ENCODE assay signal across 6 cellular contexts in the genomic region with DNA sequence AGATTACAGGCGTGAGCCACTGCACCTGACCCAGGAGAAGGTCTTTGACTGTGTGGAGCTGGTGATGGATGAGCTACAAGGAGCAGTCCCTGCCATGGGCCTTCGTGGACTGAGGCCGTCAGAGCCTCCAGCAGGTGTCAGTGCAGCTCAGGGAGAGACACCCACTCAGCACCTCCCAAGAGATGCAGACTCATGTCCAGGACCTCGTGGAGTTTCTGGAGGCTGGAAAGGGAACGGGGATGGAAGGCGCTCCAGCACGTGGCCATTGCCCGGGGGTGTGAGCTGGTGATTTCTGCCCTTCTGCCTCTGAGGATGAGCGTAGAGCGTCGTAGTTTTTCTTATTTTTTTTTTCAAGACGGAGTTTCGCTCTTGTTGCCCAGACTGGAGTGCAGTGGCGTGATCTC. TPM values are rescaled to one million over a fixed set of nuclear protein-coding genes. Genes with fewer than 3 reads are reported as not detected.
A peak's percentile ranks its signal among the peaks of the same experiment; 100 is the strongest.
DNase-seq lines count a peak whose midpoint lies in the region; ATAC-seq and TF ChIP-seq lines count a peak whose summit lies in the region.

No MANE protein-coding gene starts in this region.

- no peak for TF ChIP-seq POLR2A in IMR-90 (IDR thresholded peaks at IDR 0.05; ENCODE audit: low read depth, low read length)

- POLR2A ChIA-PET in IMR-90 (lab: Charles Lee; ENCODE audit: unreplicated experiment), result no interaction called here

- no peaks in the 10 kb centered on the region for H3K9me1 ChIP-seq in IMR-90 (ENCODE audit: insufficient read depth, low read length)

- no peaks in the 10 kb centered on the region for H3K4me1 ChIP-seq in IMR-90 (ENCODE audit: control insufficient read depth, insufficient read depth, low read length)

- no peak overlapping the region for H3K56ac ChIP-seq in IMR-90 (ENCODE audit: extremely low read depth, insufficient read depth, low read length)

- ATAC-seq in IMR-90 (ENCODE audit: low read depth), result peak; percentile 92
- ATAC-seq in GM18511 (IDR thresholded peaks at IDR 0.05; ENCODE audit: unreplicated experiment), result no peak
- ATAC-seq in GM18520 (IDR thresholded peaks at IDR 0.05; ENCODE audit: unreplicated experiment), result no peak

- DNase-seq in IMR-90 (peak; percentile 59), myocyte (ENCODE audit: low read depth) (peak; percentile 58)
- peak; percentile 26 for DNase-seq in activated naive CD4-positive, alpha-beta T cell treated with anti-CD3 and anti-CD28 coated beads, Interleukin-2, amount 50 U/mL, for 16 hours

- H3K27me3 ChIP-seq in IMR-90 (ENCODE audit: control insufficient read depth, insufficient read depth, low read length), result no peaks in the 10 kb centered on the region

- dilution Hi-C loops in IMR-90 (cut with HindIII; ENCODE audit: low sequenced_read_pairs, unreplicated experiment), result no loop called here

- H3K18ac ChIP-seq in IMR-90 (ENCODE audit: low read depth, low read length), result no peak overlapping the region

- H3K4ac ChIP-seq in IMR-90 (ENCODE audit: low read depth, low read length), result no peak overlapping the region

- H4K91ac ChIP-seq in IMR-90 (ENCODE audit: insufficient read depth, low read depth, low read length), result no peak overlapping the region

- WGBS in IMR-90 (ENCODE audit: extremely low coverage in 2 of 2, insufficient read length in 1 of 2), 2 experiments, result 63% methylated on average over 4 of the region's 14 CpGs; no CpG with 5 or more reads in 1 of the 2 experiments

- H3K36me3 ChIP-seq in IMR-90 (ENCODE audit: control insufficient read depth, insufficient read depth, low read length), result peaks cover 10% of the 10 kb centered on the region

- intact Hi-C loops in IMR-90 (cut with micrococcal nuclease), result loop anchor here (2.0 kb wide), 1 partner anchor 158 kb away; no protein-coding TSS in a partner anchor

- H2BK20ac ChIP-seq in IMR-90 (ENCODE audit: low read depth, low read length), result no peak overlapping the region

- H3K27ac ChIP-seq in C4-2B, result no peak overlapping the region
- no peak overlapping the region for H3K27ac ChIP-seq in IMR-90 (ENCODE audit: insufficient read depth, low read length)

- peak overlapping the region; percentile 70 for H2AK9ac ChIP-seq in IMR-90 (replicated peaks; ENCODE audit: low read depth, low read length, poor library complexity)

- no peak overlapping the region for H3K14ac ChIP-seq in IMR-90 (replicated peaks; ENCODE audit: low read depth, low read length)

- H3K4me3 ChIP-seq in IMR-90 (ENCODE audit: insufficient read depth, low read depth, low read length), result no peak overlapping the region

- CTCF ChIA-PET in IMR-90 (lab: Yijun Ruan, JAX), result interaction anchor here (0.6 to 0.7 kb wide), 2 partner anchors 26 to 318 kb away, joined by 3 to 7 read pairs; no protein-coding TSS in a partner anchor

- H3K4me2 ChIP-seq in IMR-90 (ENCODE audit: low read depth, low read length), result no peak overlapping the region

- H2BK120ac ChIP-seq in IMR-90 (ENCODE audit: low read depth, low read length), result no peak overlapping the region

- H3K23ac ChIP-seq in IMR-90 (ENCODE audit: low read depth, low read length), result no peak overlapping the region

- no peaks in the 10 kb centered on the region for H3K9me3 ChIP-seq in IMR-90 (ENCODE audit: control insufficient read depth, insufficient read depth, low read length)

- no peak overlapping the region for H4K5ac ChIP-seq in IMR-90 (ENCODE audit: low read depth, low read length)

- H4K8ac ChIP-seq in IMR-90 (ENCODE audit: low read depth in 2 of 2, low read length in 2 of 2), result no peak overlapping the region

- no peak overlapping the region for H2BK5ac ChIP-seq in IMR-90 (ENCODE audit: low read depth, low read length, poor library complexity, severe bottlenecking)

- peaks cover 0 to 10% of the 10 kb centered on the region in 2 experiments; a peak in 2 of 4 replicates for H3K79me1 ChIP-seq in IMR-90 (ENCODE audit: low read depth in 1 of 2, low read length in 2 of 2)

- H2AK5ac ChIP-seq in IMR-90 (ENCODE audit: low read depth, low read length), result no peak overlapping the region

- peak overlapping the region; percentile 13 for H2AFZ ChIP-seq in IMR-90 (replicated peaks; ENCODE audit: low read length, poor library complexity)

- H3K9ac ChIP-seq in IMR-90 (ENCODE audit: low read depth, low read length), result no peak overlapping the region

- no TSS peak for BruUV-seq in IMR-90 (replicated peaks; lab: Mats Ljungman, UMichigan)

- in situ Hi-C loops in IMR-90 (cut with MboI; ENCODE audit: low sequenced_read_pairs), result no loop called here

- peak; percentile 64 for TF ChIP-seq RAD21 in IMR-90 (IDR thresholded peaks at IDR 0.05; ENCODE audit: low read length)

- H4K20me1 ChIP-seq in IMR-90 (ENCODE audit: insufficient read depth, low read length), result peaks cover 8% of the 10 kb centered on the region

- no peak overlapping the region for H2BK15ac ChIP-seq in IMR-90 (ENCODE audit: low read depth, low read length)

- TF ChIP-seq CTCF in C4-2B (conservative IDR thresholded peaks at IDR 0.05) (peak; percentile 87), IMR-90 (conservative IDR thresholded peaks at IDR 0.05; ENCODE audit: low read depth, low read length) (peak; percentile 55)

TF ChIP-seq in IMR-90, 13 proteins besides CTCF, POLR2A, EP300 and RAD21:
- TF ChIP-seq, protein P1, sequence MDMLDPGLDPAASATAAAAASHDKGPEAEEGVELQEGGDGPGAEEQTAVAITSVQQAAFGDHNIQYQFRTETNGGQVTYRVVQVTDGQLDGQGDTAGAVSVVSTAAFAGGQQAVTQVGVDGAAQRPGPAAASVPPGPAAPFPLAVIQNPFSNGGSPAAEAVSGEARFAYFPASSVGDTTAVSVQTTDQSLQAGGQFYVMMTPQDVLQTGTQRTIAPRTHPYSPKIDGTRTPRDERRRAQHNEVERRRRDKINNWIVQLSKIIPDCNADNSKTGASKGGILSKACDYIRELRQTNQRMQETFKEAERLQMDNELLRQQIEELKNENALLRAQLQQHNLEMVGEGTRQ (IDR thresholded peaks at IDR 0.05; ENCODE audit: low read depth, low read length), result no peak
- TF ChIP-seq SMC3 (IDR thresholded peaks at IDR 0.05; ENCODE audit: low read depth, low read length), result peak; percentile 45

RNA-seq across cellular contexts. Expression of a gene that starts 9.5 kb away (rescaled TPM):
- 9.7 and 11.4 TPM in 2 replicates for total RNA-seq in IMR-90 (2012; rRNA removed)
- polyA plus RNA-seq in IMR-90 (2012; rRNA removed), result 22.9 and 28.4 TPM in 2 replicates
- 17.3 and 37.9 TPM in 2 replicates for polyA plus RNA-seq in IMR-90 (2012; cell fraction: cytosol; rRNA removed)
- 14.3 and 42.3 TPM in 2 replicates for polyA plus RNA-seq in IMR-90 (2012; cell fraction: nucleus; rRNA removed; ENCODE audit: low replicate concordance)
- total RNA-seq in myocyte, result 1.1 and 3.6 TPM in 2 replicates
- polyA plus RNA-seq in myocyte (2012), result 0.78 TPM

RNA-seq across cellular contexts. Expression of a gene that starts 15.1 kb away (rescaled TPM):
- total RNA-seq in IMR-90 (2012; rRNA removed) (not detected in 2 replicates), myocyte (1.2 and 2.0 TPM in 2 replicates)
- polyA plus RNA-seq in IMR-90 (2012; rRNA removed), result 0.15 and 0.39 TPM in 2 replicates
- polyA plus RNA-seq in IMR-90 (2012; cell fraction: cytosol; rRNA removed), result 0.37 and 1.8 TPM in 2 replicates
- 2.9 and 4.1 TPM in 2 replicates for polyA plus RNA-seq in IMR-90 (2012; cell fraction: nucleus; rRNA removed; ENCODE audit: low replicate concordance)
- 0.09 TPM for polyA plus RNA-seq in myocyte (2012)

RNA-seq across cellular contexts. Expression of a gene that starts 31.9 kb away (rescaled TPM):
- total RNA-seq in IMR-90 (2012; rRNA removed) (36.7 and 36.9 TPM in 2 replicates), myocyte (37.3 and 48.3 TPM in 2 replicates)
- 65.1 and 66.0 TPM in 2 replicates for polyA plus RNA-seq in IMR-90 (2012; rRNA removed)
- polyA plus RNA-seq in IMR-90 (2012; cell fraction: cytosol; rRNA removed), result 38.5 and 59.2 TPM in 2 replicates
- polyA plus RNA-seq in IMR-90 (2012; cell fraction: nucleus; rRNA removed; ENCODE audit: low replicate concordance), result 43.4 and 76.9 TPM in 2 replicates
- 53.0 TPM for polyA plus RNA-seq in myocyte (2012)

RNA-seq across cellular contexts. Expression of a gene that starts 35.9 kb away (rescaled TPM):
- not detected in 2 replicates for total RNA-seq in IMR-90 (2012; rRNA removed)
- not detected in 2 replicates for polyA plus RNA-seq in IMR-90 (2012; rRNA removed)
- polyA plus RNA-seq in IMR-90 (2012; cell fraction: cytosol; rRNA removed), result not detected in 2 replicates
- polyA plus RNA-seq in IMR-90 (2012; cell fraction: nucleus; rRNA removed; ENCODE audit: low replicate concordance), result 0.09 TPM in 1 of 2 replicates, not detected in the other
- not detected in 2 replicates for total RNA-seq in myocyte
- 0.42 TPM for polyA plus RNA-seq in myocyte (2012)

RNA-seq across cellular contexts. Expression of a gene that starts 45.9 kb away (rescaled TPM):
- total RNA-seq in IMR-90 (2012; rRNA removed) (236 and 237 TPM in 2 replicates), myocyte (211 and 249 TPM in 2 replicates)
- 529 and 613 TPM in 2 replicates for polyA plus RNA-seq in IMR-90 (2012; rRNA removed)
- polyA plus RNA-seq in IMR-90 (2012; cell fraction: cytosol; rRNA removed), result 396 and 719 TPM in 2 replicates
- polyA plus RNA-seq in IMR-90 (2012; cell fraction: nucleus; rRNA removed; ENCODE audit: low replicate concordance), result 295 and 529 TPM in 2 replicates
- 266 TPM for polyA plus RNA-seq in myocyte (2012)
